In genomic region chrX:154526901-154527675, GRCh38 we compare ENCODE assay signal across 8 cellular contexts. TPM values are rescaled to one million over a fixed set of nuclear protein-coding genes. Genes with fewer than 3 reads are reported as not detected.
DNase-seq lines count a peak whose midpoint lies in the region; ATAC-seq and TF ChIP-seq lines count a peak whose summit lies in the region.

No MANE protein-coding gene starts in this region.

- WGBS in gastroesophageal sphincter (ENCODE audit: low coverage in 1 of 2), 2 donors = 33% methylated on average over 5 of the region's 15 CpGs; no CpG with 5 or more reads in 1 of the 2 donors
- 3% methylated on average over 15 of the region's 15 CpGs for WGBS in urinary bladder

- H3K36me3 Mint-ChIP-seq in CD4-positive, alpha-beta T cell (ENCODE audit: low read depth) = no peaks in the 10 kb centered on the region

- H3K27me3 Mint-ChIP-seq in CD4-positive, alpha-beta T cell = no peaks in the 10 kb centered on the region

- POLR2A ChIA-PET in CD4-positive, alpha-beta T cell (lab: Charles Lee) = interaction anchor here (0.6 to 3.1 kb wide), 8 partner anchors 11 to 148 kb away, joined by 3 to 21 read pairs (median 4); partner anchors contain the start of genes ATP6AP1, EMD, FAM3A and RPL10

- intact Hi-C loops in CD4-positive, alpha-beta T cell (cut with DNase I, micrococcal nuclease) = no loop called here

- TF ChIP-seq POLR2A in gastroesophageal sphincter (IDR thresholded peaks at IDR 0.05) = no peak

- H3K4me3 ChIP-seq in RWPE2 (ENCODE audit: severe bottlenecking) (no peak overlapping the region), gastroesophageal sphincter (peak overlapping the region in 1 of 2 donors; percentile 44), neutrophil (ENCODE audit: low read depth in 1 of 2, low read length in 1 of 2) (peak overlapping the region in 1 of 2 experiments; percentile 44), urinary bladder (ENCODE audit: low read depth, low read length) (no peak overlapping the region)

- H3K9me3 ChIP-seq in CD4-positive, alpha-beta T cell (ENCODE audit: control insufficient read depth, low read length) = no peaks in the 10 kb centered on the region
- H3K9me3 ChIP-seq in RWPE2 (ENCODE audit: severe bottlenecking) (no peaks in the 10 kb centered on the region), gastroesophageal sphincter (no peaks in the 10 kb centered on the region), neutrophil (no peaks in the 10 kb centered on the region)

- H3K9me3 Mint-ChIP-seq in CD4-positive, alpha-beta T cell = no peaks in the 10 kb centered on the region

- peak overlapping the region; percentile 51 for H3K27ac Mint-ChIP-seq in CD4-positive, alpha-beta T cell

- no peak overlapping the region for H3K4me3 Mint-ChIP-seq in CD4-positive, alpha-beta T cell

- H3K27ac ChIP-seq in CD4-positive, alpha-beta T cell (ENCODE audit: low read depth, low read length) = no peak overlapping the region
- H3K27ac ChIP-seq in RWPE2 (ENCODE audit: poor library complexity, severe bottlenecking) (peak overlapping the region; percentile 60), gastroesophageal sphincter (peak overlapping the region; percentile 64 to 83 (median 78)), neutrophil (peak overlapping the region; percentile 55), urinary bladder (ENCODE audit: low read depth) (peak overlapping the region; percentile 74)

- peak; percentile 36 to 61 (median 49) for DNase-seq in CD4-positive, alpha-beta T cell
- DNase-seq in LoVo (ENCODE audit: low spot score) = peak; percentile 60
- DNase-seq in RWPE2 (ENCODE audit: low spot score) = no peak
- DNase-seq in activated naive CD4-positive, alpha-beta T cell treated with Interleukin-2 at 50 U/mL for 16 hours = peak; percentile 65

- H3K36me3 ChIP-seq in RWPE2 (ENCODE audit: low read depth) (no peaks in the 10 kb centered on the region), gastroesophageal sphincter (peaks cover 0 to 11% of the 10 kb centered on the region in 2 donors), neutrophil (peaks cover 21% of the 10 kb centered on the region), urinary bladder (ENCODE audit: insufficient read depth) (no peaks in the 10 kb centered on the region)

- ATAC-seq in CD4-positive, alpha-beta T cell (ENCODE audit: poor library complexity) = peak; percentile 93
- peak; percentile 67 for ATAC-seq in GM21367 (IDR thresholded peaks at IDR 0.05; ENCODE audit: unreplicated experiment)
- ATAC-seq in RWPE2 (ENCODE audit: low read depth) = peak; percentile 88
- peak; percentile 89 for ATAC-seq in gastroesophageal sphincter

- no peaks in the 10 kb centered on the region for H3K27me3 ChIP-seq in CD4-positive, alpha-beta T cell (ENCODE audit: control insufficient read depth, insufficient read depth, low read length)
- no peaks in the 10 kb centered on the region for H3K27me3 ChIP-seq in RWPE2 (ENCODE audit: insufficient read depth, poor library complexity, severe bottlenecking)
- H3K27me3 ChIP-seq in gastroesophageal sphincter = no peaks in the 10 kb centered on the region
- no peaks in the 10 kb centered on the region for H3K27me3 ChIP-seq in neutrophil

- CTCF ChIA-PET in CD4-positive, alpha-beta T cell (lab: Charles Lee) = interaction anchor here (0.6 to 1.3 kb wide), 7 partner anchors 8 to 129 kb away, joined by 3 to 8 read pairs (median 3); partner anchors contain the start of genes ATP6AP1, FAM3A and RPL10

- no peak for TF ChIP-seq EP300 in gastroesophageal sphincter (IDR thresholded peaks at IDR 0.05)

- TF ChIP-seq CTCF in CD4-positive, alpha-beta T cell (IDR thresholded peaks at IDR 0.05) = no peak
- TF ChIP-seq CTCF in RWPE2 (IDR thresholded peaks at IDR 0.05; ENCODE audit: poor library complexity, severe bottlenecking) (peak; percentile 53), gastroesophageal sphincter (IDR thresholded peaks at IDR 0.05) (peak in 3 of 4 experiments; percentile 48 to 64 (median 49)), neutrophil (IDR thresholded peaks at IDR 0.05) (peak; percentile 46)

- H3K4me1 Mint-ChIP-seq in CD4-positive, alpha-beta T cell (ENCODE audit: low read depth) = peaks cover 22% of the 10 kb centered on the region

- peaks cover 19% of the 10 kb centered on the region for H3K4me1 ChIP-seq in RWPE2 (ENCODE audit: insufficient read depth, poor library complexity, severe bottlenecking)
- peaks cover 0 to 12% (median 0%) of the 10 kb centered on the region in 3 donors for H3K4me1 ChIP-seq in gastroesophageal sphincter
- peaks cover 10% of the 10 kb centered on the region in 2 experiments for H3K4me1 ChIP-seq in neutrophil (ENCODE audit: control insufficient read depth in 1 of 2, insufficient read depth in 1 of 2, low read depth in 1 of 2, low read length in 1 of 2)
- H3K4me1 ChIP-seq in urinary bladder (ENCODE audit: insufficient read depth) = no peaks in the 10 kb centered on the region

RNA-seq across cellular contexts. Expression of gene FAM3A, which starts 11.1 kb away (rescaled TPM):
- total RNA-seq in CD4-positive, alpha-beta T cell = 10 to 100 TPM; 36.1 to 38.2 TPM
- total RNA-seq in gastroesophageal sphincter (10 to 100 TPM; 36.6 to 44.4 (median 40.5) TPM), urinary bladder (11.2 TPM)
- 67.8 TPM for polyA plus RNA-seq in urinary bladder

RNA-seq across cellular contexts. Expression of gene G6PD, which starts 19.6 kb away (rescaled TPM):
- total RNA-seq in CD4-positive, alpha-beta T cell = 10 to 100 TPM; 17.4 to 20.3 TPM
- 10 to 100 TPM; 15.9 to 26.0 (median 22.1) TPM for total RNA-seq in gastroesophageal sphincter
- 12.8 TPM for total RNA-seq in urinary bladder
- polyA plus RNA-seq in urinary bladder = 77.6 TPM

RNA-seq across cellular contexts. Expression of gene IKBKG, which starts 20.3 kb away (rescaled TPM):
- 10 to 100 TPM; 26.2 to 27.2 TPM for total RNA-seq in CD4-positive, alpha-beta T cell
- total RNA-seq in gastroesophageal sphincter (10 to 100 TPM; 14.0 to 22.6 (median 15.2) TPM), urinary bladder (5.3 TPM)
- polyA plus RNA-seq in urinary bladder = 38.5 TPM

RNA-seq across cellular contexts. Expression of gene SLC10A3, which starts 36.7 kb away (rescaled TPM):
- 10 to 100 TPM; 15.7 to 16.4 TPM for total RNA-seq in CD4-positive, alpha-beta T cell
- 10 to 100 TPM; 21.7 to 40.0 (median 31.8) TPM for total RNA-seq in gastroesophageal sphincter
- 7.9 TPM for total RNA-seq in urinary bladder
- 55.2 TPM for polyA plus RNA-seq in urinary bladder

RNA-seq across cellular contexts. Expression of gene UBL4A, which starts 40.7 kb away (rescaled TPM):
- total RNA-seq in CD4-positive, alpha-beta T cell = 1 to 10 TPM; 6.6 to 8.9 TPM
- total RNA-seq in gastroesophageal sphincter (10 to 100 TPM; 35.9 to 80.2 (median 47.0) TPM), urinary bladder (20.4 TPM)
- 49.9 TPM for polyA plus RNA-seq in urinary bladder
